In genomic region chr13:98517576-98518310, GRCh38 we compare ENCODE assay signal across 1 cellular context.
TF ChIP-seq lines count a peak whose summit lies in the region.

No MANE protein-coding gene starts in this region.

TF ChIP-seq in IMR-90, 13 proteins besides CTCF, POLR2A, EP300 and RAD21 (continued from another document):
- TF ChIP-seq USF2 (IDR thresholded peaks at IDR 0.05; ENCODE audit: low read depth, low read length): no peak
- no peak for TF ChIP-seq RFX5 (IDR thresholded peaks at IDR 0.05; ENCODE audit: low read depth, low read length)
- TF ChIP-seq RCOR1 (IDR thresholded peaks at IDR 0.05; ENCODE audit: insufficient replicate concordance, low read length): no peak
- TF ChIP-seq CHD1 (IDR thresholded peaks at IDR 0.05; ENCODE audit: low read depth, low read length): no peak
- TF ChIP-seq CEBPB (IDR thresholded peaks at IDR 0.05; ENCODE audit: low read depth, low read length): no peak
- no peak for TF ChIP-seq BHLHE40 (IDR thresholded peaks at IDR 0.05; ENCODE audit: low read depth, low read length)
- no peak for TF ChIP-seq FOS (IDR thresholded peaks at IDR 0.05; ENCODE audit: low read depth, low read length)
